14 cellular contexts compared by ENCODE assay signal in the genomic region with DNA sequence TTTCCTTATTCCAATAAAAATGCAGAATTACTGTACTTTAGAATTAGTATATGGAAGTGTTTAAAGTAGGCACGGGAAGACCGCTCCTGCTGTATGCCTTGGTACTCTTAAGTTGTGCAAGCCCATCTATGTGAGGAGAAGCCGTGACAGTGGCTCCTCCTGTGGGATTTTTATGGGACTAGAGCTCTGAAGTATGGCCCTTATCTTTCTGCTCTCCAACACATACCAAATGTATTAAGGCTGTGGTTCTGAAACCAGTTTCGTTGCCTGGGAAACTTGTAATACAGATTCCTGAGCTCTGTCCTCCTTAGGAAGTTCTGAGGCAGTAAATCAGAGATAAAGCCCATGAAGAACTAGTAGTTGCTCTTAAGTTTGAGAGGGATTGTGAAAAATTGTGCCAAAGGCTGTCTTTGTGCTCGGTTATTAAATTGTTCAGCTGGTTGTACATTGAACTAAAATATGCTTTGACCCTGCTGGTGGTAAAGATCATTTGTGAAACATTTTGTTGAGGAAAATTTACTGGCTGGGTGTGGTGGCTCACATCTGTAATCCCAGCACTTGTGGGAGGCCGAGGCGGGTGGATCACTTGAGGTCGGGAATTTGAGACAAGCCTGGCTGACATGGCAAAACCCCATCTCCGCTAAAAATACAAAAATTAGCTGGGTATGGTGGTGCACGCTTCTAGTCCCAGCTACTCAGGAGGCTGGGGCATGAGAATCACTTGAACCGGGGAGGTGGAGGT. TPM values are rescaled to one million over a fixed set of nuclear protein-coding genes. Genes with fewer than 3 reads are reported as not detected.
DNase-seq lines count a peak whose midpoint lies in the region; ATAC-seq and TF ChIP-seq lines count a peak whose summit lies in the region.
"Had no signal": no experiment of that assay in that cellular context is flagged by ENCODE, and none has a peak within 500 bp of the region (broad histone marks: within the 10 kb centered on the region; RNA-seq: fewer than 3 reads in every experiment).

No MANE protein-coding gene starts in this region.

- CTCF ChIA-PET in SK-N-SH (lab: Yijun Ruan, JAX): interaction anchor here (0.8 to 2.2 kb wide), 4 partner anchors 11 to 127 kb away, joined by 3 to 9 read pairs (median 5); no protein-coding TSS in a partner anchor

- ATAC-seq in SK-N-SH treated with all-trans-retinoic acid at 6 μM for 48 hours (peak; percentile 59), left colon (peak; percentile 88), upper lobe of right lung (peak; percentile 90), GM21576 (IDR thresholded peaks at IDR 0.05; ENCODE audit: unreplicated experiment) (no peak)
- ATAC-seq: naive thymus-derived CD4-positive, alpha-beta T cell; stimulated activated naive B cell treated with anti-CD40 and anti-IgM and Interleukin-4, amounts not matched to agents 10 μg/mL and 1 μg/mL and 100 μg/mL, for 72 hours had no signal

- TF ChIP-seq EP300 in SK-N-SH (IDR thresholded peaks at IDR 0.05; ENCODE audit: borderline replicate concordance in 1 of 2, low read depth in 1 of 2, low read length in 1 of 2): no peak

- no peak overlapping the region for H3K9ac ChIP-seq in SK-N-SH

- H3K9me3 Mint-ChIP-seq in chondrocyte (ENCODE audit: low read depth): no peaks in the 10 kb centered on the region
- H3K9me3 Mint-ChIP-seq: activated B cell treated with CpG ODN at 0.5 μM for 24 hours; activated T-helper 2 cell treated with anti-CD3 and anti-CD28 coated beads, Interferon-gamma antibody, Interleukin-2, Interleukin-4, amounts not matched to agents 10 μg/mL and 5 μg/mL and 100 μg/mL, durations not matched to agents 14 hours and 24 hours and 36 hours; naive thymus-derived CD4-positive, alpha-beta T cell; stimulated activated naive B cell treated with anti-CD40 and anti-IgM and Interleukin-4, amounts not matched to agents 10 μg/mL and 1 μg/mL and 100 μg/mL, for 72 hours had no signal

- no peak overlapping the region for H2AFZ ChIP-seq in SK-N-SH (ENCODE audit: low read depth)

- H3K36me3 ChIP-seq in SK-N-SH (replicated peaks in 1 of 2; ENCODE audit: control insufficient read depth in 1 of 2, insufficient read depth in 2 of 2, low read length in 1 of 2) (peaks cover 0 to 4% of the 10 kb centered on the region in 2 experiments), upper lobe of right lung (no peaks in the 10 kb centered on the region)

- no peaks in the 10 kb centered on the region for H3K9me2 ChIP-seq in SK-N-SH

- no peak for TF ChIP-seq RAD21 in SK-N-SH (IDR thresholded peaks at IDR 0.05; ENCODE audit: low read length)

- POLR2A ChIA-PET in SK-N-SH (lab: Yijun Ruan, JAX): no interaction called here

- no peak overlapping the region for H3K4me3 ChIP-seq in SK-N-SH (ENCODE audit: low read depth in 2 of 2, low read length in 1 of 2)
- H3K4me3 ChIP-seq in upper lobe of right lung: no peak overlapping the region

- TF ChIP-seq CTCF in SK-N-SH (IDR thresholded peaks at IDR 0.05) (no peak), chondrocyte (IDR thresholded peaks at IDR 0.05) (peak; percentile 36), upper lobe of right lung (IDR thresholded peaks at IDR 0.05) (no peak)

- 89% methylated on average over 11 of the region's 11 CpGs for WGBS in SK-N-SH (ENCODE audit: low lambda C conversion rate)

- no peaks in the 10 kb centered on the region for H3F3A ChIP-seq in SK-N-SH (replicated peaks; ENCODE audit: insufficient read depth)

- H3K4me3 Mint-ChIP-seq in chondrocyte (ENCODE audit: unreplicated experiment): no peak overlapping the region
- H3K4me3 Mint-ChIP-seq: activated B cell treated with CpG ODN at 0.5 μM for 24 hours; naive thymus-derived CD4-positive, alpha-beta T cell; stimulated activated naive B cell treated with anti-CD40 and anti-IgM and Interleukin-4, amounts not matched to agents 10 μg/mL and 1 μg/mL and 100 μg/mL, for 72 hours had no signal

- peaks cover 57% of the 10 kb centered on the region for H3K79me2 ChIP-seq in SK-N-SH (ENCODE audit: insufficient read depth)

- DNase-seq in SK-N-SH: no peak
- DNase-seq in chondrocyte (ENCODE audit: low spot score): no peak
- peak in 1 of 2 donors; percentile 13 for DNase-seq in left colon
- no peak for DNase-seq in upper lobe of right lung
- DNase-seq in NCI-H1694 (lab: John Stamatoyannopoulos, UW): no peak
- DNase-seq in NOMO-1 (lab: John Stamatoyannopoulos, UW; ENCODE audit: unreplicated experiment in 2 of 2): no peak
- DNase-seq: activated B cell treated with CpG ODN at 0.5 μM for 24 hours; naive thymus-derived CD4-positive, alpha-beta T cell; stimulated activated CD4-positive, alpha-beta T cell treated with anti-CD3 and anti-CD28 coated beads, Interleukin-15, amount 100 ng/mL, for 24 hours; stimulated activated naive B cell treated with anti-CD40 and anti-IgM and Interleukin-4, amounts not matched to agents 10 μg/mL and 1 μg/mL and 100 μg/mL, for 72 hours had no signal

- peak overlapping the region; percentile 30 for H3K27ac Mint-ChIP-seq in chondrocyte (ENCODE audit: unreplicated experiment)
- H3K27ac Mint-ChIP-seq: activated B cell treated with CpG ODN at 0.5 μM for 24 hours; activated T-helper 2 cell treated with anti-CD3 and anti-CD28 coated beads, Interferon-gamma antibody, Interleukin-2, Interleukin-4, amounts not matched to agents 10 μg/mL and 5 μg/mL and 100 μg/mL, durations not matched to agents 14 hours and 24 hours and 36 hours; stimulated activated naive B cell treated with anti-CD40 and anti-IgM and Interleukin-4, amounts not matched to agents 10 μg/mL and 1 μg/mL and 100 μg/mL, for 72 hours had no signal

- H4K20me1 ChIP-seq in SK-N-SH (ENCODE audit: insufficient read depth): peaks cover 10% of the 10 kb centered on the region

- H3K4me1 Mint-ChIP-seq in chondrocyte (ENCODE audit: low read depth): peaks cover 30% of the 10 kb centered on the region
- H3K4me1 Mint-ChIP-seq: activated B cell treated with CpG ODN at 0.5 μM for 24 hours had no signal

- H3K4me2 ChIP-seq in SK-N-SH: no peak overlapping the region

- no peaks in the 10 kb centered on the region for H3K36me3 Mint-ChIP-seq in chondrocyte (ENCODE audit: low read depth)

- H3K27ac ChIP-seq in SK-N-SH (ENCODE audit: low read depth in 2 of 2, low read length in 1 of 2) (no peak overlapping the region), upper lobe of right lung (no peak overlapping the region)
- H3K27ac ChIP-seq: 22Rv1 had no signal

- H3K9me3 ChIP-seq in SK-N-SH (no peaks in the 10 kb centered on the region), upper lobe of right lung (no peaks in the 10 kb centered on the region)

- intact Hi-C loops in left colon (cut with DNase I, micrococcal nuclease) (no loop called here), upper lobe of right lung (cut with DNase I) (no loop called here)

- no peaks in the 10 kb centered on the region for H3K27me3 Mint-ChIP-seq in chondrocyte (ENCODE audit: low read depth)
- H3K27me3 Mint-ChIP-seq: activated B cell treated with CpG ODN at 0.5 μM for 24 hours; naive thymus-derived CD4-positive, alpha-beta T cell; stimulated activated naive B cell treated with anti-CD40 and anti-IgM and Interleukin-4, amounts not matched to agents 10 μg/mL and 1 μg/mL and 100 μg/mL, for 72 hours had no signal

- H3K27me3 ChIP-seq in SK-N-SH (ENCODE audit: insufficient read depth) (no peaks in the 10 kb centered on the region), upper lobe of right lung (no peaks in the 10 kb centered on the region)

- H3K4me1 ChIP-seq in SK-N-SH (ENCODE audit: control insufficient read depth in 1 of 2, insufficient read depth in 2 of 2, low read depth in 1 of 2, low read length in 1 of 2): peaks cover 0 to 15% of the 10 kb centered on the region in 2 experiments; a peak in 1 of 4 replicates
- H3K4me1 ChIP-seq in upper lobe of right lung: peaks cover 5% of the 10 kb centered on the region

TF ChIP-seq in SK-N-SH treated with all-trans-retinoic acid at 6 μM for 48 hours, 23 proteins besides CTCF, POLR2A, EP300 and RAD21:
- TF ChIP-seq ZNF565 (CRISPR knock-in tag; conservative IDR thresholded peaks at IDR 0.05; ENCODE audit: low read depth): no peak
- TF ChIP-seq TCF4 (CRISPR knock-in tag; IDR thresholded peaks at IDR 0.05; ENCODE audit: borderline replicate concordance): no peak
TF ChIP-seq in SK-N-SH treated with all-trans-retinoic acid at 6 μM for 48 hours: peak in this region for 0.

TF ChIP-seq in SK-N-SH, 30 proteins besides CTCF, POLR2A, EP300 and RAD21 (continues in another document):
- TF ChIP-seq TEAD4 (IDR thresholded peaks at IDR 0.05; ENCODE audit: borderline replicate concordance, insufficient read depth) (no peak), TCF12 (IDR thresholded peaks at IDR 0.05) (no peak), PBX3 (IDR thresholded peaks at IDR 0.05) (no peak), TAF1 (IDR thresholded peaks at IDR 0.05; ENCODE audit: borderline replicate concordance, low read depth, low read length) (no peak), POLR2AphosphoS5 (IDR thresholded peaks at IDR 0.05; ENCODE audit: low read depth, low read length) (no peak)

RNA-seq across cellular contexts. Expression of gene RTN3, which starts 29.3 kb away (rescaled TPM):
- 52.7 and 59.0 TPM in 2 replicates for polyA plus RNA-seq in SK-N-SH (2012; rRNA removed)
- polyA plus RNA-seq in SK-N-SH (2012; cell fraction: cytosol; rRNA removed): 68.0 and 70.9 TPM in 2 replicates
- polyA plus RNA-seq in SK-N-SH (2012; cell fraction: nucleus; rRNA removed): 23.2 and 32.0 TPM in 2 replicates
- 88.0 to 88.5 TPM (median 88.5 TPM) in 3 replicates for total RNA-seq in chondrocyte
- 100 to 1,000 TPM; 121 to 124 TPM for total RNA-seq in left colon
- total RNA-seq in upper lobe of right lung: 116 TPM

RNA-seq across cellular contexts. Expression of gene ATL3, which starts 39.5 kb away (rescaled TPM):
- polyA plus RNA-seq in SK-N-SH (2012; rRNA removed): 13.1 and 17.8 TPM in 2 replicates
- polyA plus RNA-seq in SK-N-SH (2012; cell fraction: cytosol; rRNA removed): 16.4 and 17.8 TPM in 2 replicates
- polyA plus RNA-seq in SK-N-SH (2012; cell fraction: nucleus; rRNA removed): 10.0 and 12.4 TPM in 2 replicates
- total RNA-seq in chondrocyte (111 to 137 TPM (median 136 TPM) in 3 replicates), left colon (10 to 100 TPM; 54.5 to 56.6 TPM), upper lobe of right lung (78.6 TPM)

RNA-seq across cellular contexts. Expression of gene ZFTA, which starts 57.9 kb away (rescaled TPM):
- polyA plus RNA-seq in SK-N-SH (2012; rRNA removed): 8.7 and 10.3 TPM in 2 replicates
- 7.3 and 9.2 TPM in 2 replicates for polyA plus RNA-seq in SK-N-SH (2012; cell fraction: cytosol; rRNA removed)
- polyA plus RNA-seq in SK-N-SH (2012; cell fraction: nucleus; rRNA removed): 12.9 and 14.5 TPM in 2 replicates
- total RNA-seq in chondrocyte (28.6 to 34.6 TPM (median 34.2 TPM) in 3 replicates), left colon (1 to 10 TPM; 4.5 to 7.5 TPM), upper lobe of right lung (9.5 TPM)
